ENCODE assay signal across 27 cellular contexts in genomic region chr10:51766423-51767145, GRCh38.
A peak's percentile ranks its signal among the peaks of the same experiment; 100 is the strongest.
DNase-seq lines count a peak whose midpoint lies in the region; ATAC-seq, FAIRE-seq and TF ChIP-seq lines count a peak whose summit lies in the region.
"Had no signal": no experiment of that assay in that cellular context is flagged by ENCODE, and none has a peak within 500 bp of the region (broad histone marks: within the 10 kb centered on the region; RNA-seq: fewer than 3 reads in every experiment).

No MANE protein-coding gene starts in this region.

- DNase-seq in GM23338 (ENCODE audit: low spot score): peak; percentile 39
- DNase-seq in WTC11 (ENCODE audit: low spot score): no peak
- DNase-seq in H1 (ENCODE audit: low read depth in 1 of 2, low spot score in 2 of 2): no peak
- no peak for DNase-seq in colonic mucosa
- no peak for DNase-seq in CD1c-positive myeloid dendritic cell (ENCODE audit: extremely low spot score)
- DNase-seq: 8988T; AML-193; CD4-positive, alpha-beta memory T cell; CD4-positive, CD25-positive, alpha-beta regulatory T cell; CD8-positive, alpha-beta memory T cell; COR-L47; DMS 273 treated with DMSO at 0.1 percent for 48 hours; DMS153; DMS53; DMS79; DND-41; EL; GDM1 had no signal

- H4K8ac ChIP-seq in H1 (ENCODE audit: extremely low read depth, insufficient read depth, low read length): no peak overlapping the region

- H3K27ac ChIP-seq in GM23338 (ENCODE audit: low read depth): peak overlapping the region; percentile 48; the same call in 1 of the 2 replicates
- H3K27ac ChIP-seq in H1 (ENCODE audit: low read depth, low read length): no peak overlapping the region
- no peak overlapping the region for H3K27ac ChIP-seq in colonic mucosa
- H3K27ac ChIP-seq: BLaER1 treated with 17β-estradiol and CSF1 and Interleukin-3, amounts not matched to agents 10 nM and 100 nM; C4-2B had no signal

- H4K5ac ChIP-seq in H1 (ENCODE audit: insufficient read length, low read depth, low read length): no peak overlapping the region

- H3K9me3 ChIP-seq in H1 (ENCODE audit: insufficient read depth in 2 of 2, low read depth in 1 of 2, low read length in 1 of 2): 0 out of 4 replicates have a peak, but pooled peaks cover 0 to 7% of the 10 kb centered on the region in 2 experiments
- no peaks in the 10 kb centered on the region for H3K9me3 ChIP-seq in colonic mucosa

- no peak overlapping the region for H2BK12ac ChIP-seq in H1 (ENCODE audit: low read depth, low read length)

- H4K91ac ChIP-seq in H1 (replicated peaks; ENCODE audit: insufficient read length, low read length): no peak overlapping the region

- H3K36me3 ChIP-seq in GM23338 (ENCODE audit: insufficient read depth) (no peaks in the 10 kb centered on the region), H1 (ENCODE audit: control insufficient read depth in 2 of 4, insufficient read depth in 4 of 4, low read length in 3 of 4) (no peaks in the 10 kb centered on the region; a peak in 1 of 8 replicates), colonic mucosa (no peaks in the 10 kb centered on the region)
- H3K36me3 ChIP-seq: BLaER1 treated with 17β-estradiol and CSF1 and Interleukin-3, amounts not matched to agents 10 nM and 100 nM had no signal

- 0 out of 2 replicates have a peak overlapping the region, but pooled peaks have one; percentile 31 for H3K4me2 ChIP-seq in GM23338
- H3K4me2 ChIP-seq in H1 (ENCODE audit: insufficient read depth in 1 of 2, low read depth in 2 of 2, low read length in 2 of 2): no peak overlapping the region
- H3K4me2 ChIP-seq: BLaER1 treated with 17β-estradiol and CSF1 and Interleukin-3, amounts not matched to agents 10 nM and 100 nM had no signal

- H3K4me3 Mint-ChIP-seq in GM23338 (no peak overlapping the region), WTC11 (no peak overlapping the region)
- H3K4me3 Mint-ChIP-seq: B cell; CD4-positive, alpha-beta memory T cell; CD4-positive, CD25-positive, alpha-beta regulatory T cell; CD8-positive, alpha-beta memory T cell had no signal

- POLR2A ChIA-PET in WTC11 (lab: Charles Lee) (no interaction called here), H1 (lab: Charles Lee; ENCODE audit: partially characterized antibody) (no interaction called here)

- ATAC-seq in GM23338 (peak; percentile 40; the same call in 2 of the 3 replicates), WTC11 (peak; percentile 67), GM19452 (IDR thresholded peaks at IDR 0.05; ENCODE audit: unreplicated experiment) (no peak), GM21737 (IDR thresholded peaks at IDR 0.05; ENCODE audit: unreplicated experiment) (no peak)
- ATAC-seq: GM12878 had no signal

- H3K4me1 Mint-ChIP-seq in GM23338 (peaks cover 12% of the 10 kb centered on the region), WTC11 (peaks cover 18% of the 10 kb centered on the region)
- H3K4me1 Mint-ChIP-seq: B cell; CD4-positive, alpha-beta memory T cell; CD4-positive, CD25-positive, alpha-beta regulatory T cell; CD8-positive, alpha-beta memory T cell had no signal

- no peaks in the 10 kb centered on the region for H3K9me2 ChIP-seq in GM23338 (ENCODE audit: insufficient read depth)

- intact Hi-C loops in colonic mucosa (cut with DNase I): no loop called here

- H3K79me2 ChIP-seq in GM23338 (replicated peaks; ENCODE audit: insufficient read depth) (no peaks in the 10 kb centered on the region), H1 (ENCODE audit: control insufficient read depth in 1 of 2, insufficient read depth in 2 of 2, low read length in 2 of 2) (no peaks in the 10 kb centered on the region)

- H3K14ac ChIP-seq in H1 (ENCODE audit: insufficient read length): no peak overlapping the region

- H3K18ac ChIP-seq in H1 (ENCODE audit: extremely low read depth, low read length): no peak overlapping the region

- peaks cover 12% of the 10 kb centered on the region for H3K9me3 Mint-ChIP-seq in GM23338
- peaks cover 14% of the 10 kb centered on the region for H3K9me3 Mint-ChIP-seq in WTC11

- H3K23me2 ChIP-seq in H1 (ENCODE audit: low read depth, low read length): no peaks in the 10 kb centered on the region

- H3F3A ChIP-seq in GM23338 (replicated peaks; ENCODE audit: low read depth): no peaks in the 10 kb centered on the region

- H2BK120ac ChIP-seq in H1 (replicated peaks; ENCODE audit: low read depth, low read length): no peak overlapping the region

- H3K27me3 Mint-ChIP-seq in GM23338 (ENCODE audit: insufficient read depth, low read depth, poor library complexity) (peaks cover 1% of the 10 kb centered on the region), WTC11 (ENCODE audit: low read depth) (no peaks in the 10 kb centered on the region; the same call in 1 of the 2 replicates)

- H3K27ac Mint-ChIP-seq in GM23338 (peak overlapping the region; percentile 45; the same call in 1 of the 2 replicates), WTC11 (peak overlapping the region; percentile 35)
- H3K27ac Mint-ChIP-seq: B cell; CD4-positive, alpha-beta memory T cell; CD4-positive, CD25-positive, alpha-beta regulatory T cell; CD8-positive, alpha-beta memory T cell had no signal

- no peaks in the 10 kb centered on the region for H4K20me1 ChIP-seq in GM23338 (replicated peaks; ENCODE audit: insufficient read depth)
- H4K20me1 ChIP-seq in H1 (replicated peaks in 1 of 2; ENCODE audit: control insufficient read depth in 1 of 2, insufficient read depth in 2 of 2, low read length in 2 of 2): no peaks in the 10 kb centered on the region
- H4K20me1 ChIP-seq: BLaER1 treated with 17β-estradiol and CSF1 and Interleukin-3, amounts not matched to agents 10 nM and 100 nM had no signal

- TF ChIP-seq EP300 in H1 (IDR thresholded peaks at IDR 0.05; ENCODE audit: borderline replicate concordance in 1 of 2, low read depth in 2 of 2, low read length in 2 of 2): no peak

- no peak overlapping the region for H3K4ac ChIP-seq in H1 (replicated peaks; ENCODE audit: insufficient read length, low read depth, low read length)

- H3K27me3 ChIP-seq in GM23338 (ENCODE audit: insufficient read depth) (no peaks in the 10 kb centered on the region), H1 (replicated peaks in 1 of 4; ENCODE audit: control insufficient read depth in 3 of 4, extremely low read depth in 1 of 4, insufficient read depth in 3 of 4, low read length in 3 of 4) (peaks cover 0 to 1% (median 0%) of the 10 kb centered on the region in 4 experiments; a peak in 1 of 7 replicates), colonic mucosa (no peaks in the 10 kb centered on the region)
- H3K27me3 ChIP-seq: BLaER1 treated with 17β-estradiol and CSF1 and Interleukin-3, amounts not matched to agents 10 nM and 100 nM had no signal

- no peak overlapping the region for H3K9ac ChIP-seq in H1 (replicated peaks in 1 of 4; ENCODE audit: extremely low read depth in 1 of 4, low read depth in 3 of 4, low read length in 3 of 4)
- no peak overlapping the region for H3K9ac ChIP-seq in colonic mucosa (ENCODE audit: low read depth in 2 of 2, low read length in 2 of 2)
- H3K9ac ChIP-seq: BLaER1 treated with 17β-estradiol and CSF1 and Interleukin-3, amounts not matched to agents 10 nM and 100 nM had no signal

- H3K56ac ChIP-seq in H1 (replicated peaks; ENCODE audit: insufficient read length, low read depth, low read length): no peak overlapping the region

- no peak overlapping the region for H2BK20ac ChIP-seq in H1 (ENCODE audit: low read length)

- H3K4me1 ChIP-seq in GM23338 (ENCODE audit: insufficient read depth) (peaks cover 16% of the 10 kb centered on the region; the same call in 1 of the 2 replicates), H1 (replicated peaks in 1 of 4; ENCODE audit: control insufficient read depth in 3 of 4, insufficient read depth in 4 of 4, low read length in 3 of 4) (peaks cover 0 to 2% (median 0%) of the 10 kb centered on the region in 4 experiments; a peak in 1 of 7 replicates), colonic mucosa (no peaks in the 10 kb centered on the region)
- H3K4me1 ChIP-seq: BLaER1 treated with 17β-estradiol and CSF1 and Interleukin-3, amounts not matched to agents 10 nM and 100 nM had no signal

- TF ChIP-seq CTCF in GM23338 (conservative IDR thresholded peaks at IDR 0.05; ENCODE audit: low read depth in 2 of 2): no peak
- TF ChIP-seq CTCF in WTC11 (IDR thresholded peaks at IDR 0.05): no peak
- no peak for TF ChIP-seq CTCF in H1 (IDR thresholded peaks at IDR 0.05; ENCODE audit: control extremely low read depth in 1 of 3, insufficient read depth in 1 of 3, low read depth in 1 of 3, low read length in 3 of 3)
- no peak for TF ChIP-seq CTCF in colonic mucosa (IDR thresholded peaks at IDR 0.05)

- no peaks in the 10 kb centered on the region for H3K79me1 ChIP-seq in H1 (ENCODE audit: low read depth, low read length)

- no peak for FAIRE-seq in H1 (lab: Jason Lieb, UNC)
- FAIRE-seq: A204.1, GM12878, GM12892, GM18507 had no signal

- H3K4me3 ChIP-seq in GM23338 (no peak overlapping the region), H1 (ENCODE audit: extremely low read depth in 1 of 4, insufficient read depth in 2 of 4, low read depth in 3 of 4, low read length in 4 of 4) (no peak overlapping the region), colonic mucosa (no peak overlapping the region)
- H3K4me3 ChIP-seq: BLaER1 treated with 17β-estradiol and CSF1 and Interleukin-3, amounts not matched to agents 10 nM and 100 nM; GM12878 had no signal

- H3K36me3 Mint-ChIP-seq in GM23338 (ENCODE audit: low read depth) (peaks cover 14% of the 10 kb centered on the region; the same call in 2 of the 3 replicates), WTC11 (peaks cover 13% of the 10 kb centered on the region)
- H3K36me3 Mint-ChIP-seq: CD4-positive, alpha-beta memory T cell; CD4-positive, CD25-positive, alpha-beta regulatory T cell had no signal

- no peak for TF ChIP-seq RAD21 in H1 (IDR thresholded peaks at IDR 0.05 in 1 of 2, conservative IDR thresholded peaks at IDR 0.05 in 1 of 2; ENCODE audit: low read depth in 2 of 2, low read length in 2 of 2)

- no peak for TF ChIP-seq POLR2A in H1 (IDR thresholded peaks at IDR 0.05; ENCODE audit: control extremely low read depth in 1 of 2, low read depth in 2 of 2, low read length in 2 of 2)

- no peak overlapping the region for H3K23ac ChIP-seq in H1 (ENCODE audit: insufficient read length)

- CTCF ChIA-PET in WTC11 (lab: Charles Lee) (no interaction called here), H1 (lab: Charles Lee; ENCODE audit: partially characterized antibody) (interaction anchor here (2.0 kb wide), 1 partner anchor 449 kb away, joined by 5 read pairs; no protein-coding TSS in a partner anchor)

- H2AK5ac ChIP-seq in H1 (ENCODE audit: low read depth, low read length): no peak overlapping the region

- 88% methylated on average over 3 of the region's 3 CpGs; no CpG with 5 or more reads in 1 of the 2 experiments for WGBS in H1 (ENCODE audit: extremely low coverage in 1 of 2, insufficient coverage in 1 of 2, insufficient read length in 1 of 2, insufficient replicate concordance in 2 of 2, low coverage in 1 of 2, low lambda C conversion rate in 2 of 2, missing lambda C conversion rate in 1 of 2), 2 experiments

- H2BK5ac ChIP-seq in H1 (ENCODE audit: low read depth, low read length): no peak overlapping the region

- H2BK15ac ChIP-seq in H1 (ENCODE audit: low read length): no peak overlapping the region

- H2AFZ ChIP-seq in GM23338 (no peak overlapping the region), H1 (ENCODE audit: low read length) (no peak overlapping the region)

TF ChIP-seq in GM23338, 12 proteins besides CTCF, POLR2A, EP300 and RAD21 (continues in another document):
- no peak for TF ChIP-seq POLR2AphosphoS5 (IDR thresholded peaks at IDR 0.05; ENCODE audit: low read depth)

TF ChIP-seq in H1, 55 proteins besides CTCF, POLR2A, EP300 and RAD21 (continues in another document):
- TF ChIP-seq JUND (IDR thresholded peaks at IDR 0.05; ENCODE audit: low read length): no peak

Comparison
In these comparisons a context has a peak if more than half of its experiments do, and no peak if none do; other contexts are left out.
1. ATAC-seq: peak in GM23338 (single experiment) and WTC11 (single experiment); none in GM19452 (single experiment) and GM21737 (single experiment).